In genomic region chr6:156599977-156600647, GRCh38 we compare ENCODE assay signal across 1 cellular context.
TF ChIP-seq lines count a peak whose summit lies in the region.

No MANE protein-coding gene starts in this region.

TF ChIP-seq in IMR-90, 13 proteins besides CTCF, POLR2A, EP300 and RAD21 (continued from another document):
- TF ChIP-seq USF2 (IDR thresholded peaks at IDR 0.05; ENCODE audit: low read depth, low read length): no peak
- no peak for TF ChIP-seq ELK1 (IDR thresholded peaks at IDR 0.05; ENCODE audit: borderline replicate concordance, low read depth, low read length)
- TF ChIP-seq RFX5 (IDR thresholded peaks at IDR 0.05; ENCODE audit: low read depth, low read length): no peak
- no peak for TF ChIP-seq MXI1 (IDR thresholded peaks at IDR 0.05; ENCODE audit: borderline replicate concordance, low read depth, low read length)
- no peak for TF ChIP-seq CHD1 (IDR thresholded peaks at IDR 0.05; ENCODE audit: low read depth, low read length)
- no peak for TF ChIP-seq FOS (IDR thresholded peaks at IDR 0.05; ENCODE audit: low read depth, low read length)
- TF ChIP-seq NFE2L2 (IDR thresholded peaks at IDR 0.05; ENCODE audit: low read depth, low read length): no peak
- TF ChIP-seq MAFK (IDR thresholded peaks at IDR 0.05; ENCODE audit: low read depth, low read length): no peak
- TF ChIP-seq RCOR1 (IDR thresholded peaks at IDR 0.05; ENCODE audit: insufficient replicate concordance, low read length): no peak
- TF ChIP-seq SMC3 (IDR thresholded peaks at IDR 0.05; ENCODE audit: low read depth, low read length): no peak
- no peak for TF ChIP-seq BHLHE40 (IDR thresholded peaks at IDR 0.05; ENCODE audit: low read depth, low read length)
- no peak for TF ChIP-seq MAZ (IDR thresholded peaks at IDR 0.05; ENCODE audit: borderline replicate concordance, low read depth, low read length)
